In genomic region chr14:75980856-75981255, GRCh38 we compare ENCODE assay signal across 9 cellular contexts. TPM values are rescaled to one million over a fixed set of nuclear protein-coding genes. Genes with fewer than 3 reads are reported as not detected.
DNase-seq lines count a peak whose midpoint lies in the region; ATAC-seq, FAIRE-seq and TF ChIP-seq lines count a peak whose summit lies in the region.
"Had no signal": no experiment of that assay in that cellular context is flagged by ENCODE, and none has a peak within 500 bp of the region (broad histone marks: within the 10 kb centered on the region; RNA-seq: fewer than 3 reads in every experiment).

No MANE protein-coding gene starts in this region.

- no peak for TF ChIP-seq CTCF in bronchial epithelial cell (IDR thresholded peaks at IDR 0.05; ENCODE audit: insufficient read depth, low read length, severe bottlenecking)

- H3K36me3 Mint-ChIP-seq in stimulated activated naive CD8-positive, alpha-beta T cell treated with anti-CD3 and anti-CD28 coated beads, Interleukin-15, Interleukin-2, amounts not matched to agents 100 ng/mL and 50 ng/mL, for 24 hours (ENCODE audit: low read depth) = no peaks in the 10 kb centered on the region

- H3K4me3 ChIP-seq in bronchial epithelial cell (ENCODE audit: low read depth, low read length) (no peak overlapping the region), muscle layer of duodenum (ENCODE audit: low read depth in 1 of 2, low read length in 2 of 2) (peak overlapping the region; percentile 69 to 77), aorta (ENCODE audit: low read length in 2 of 2) (peak overlapping the region; percentile 71 to 84)

- no peak for FAIRE-seq in bronchial epithelial cell (lab: Jason Lieb, UNC)

- H3K4me1 Mint-ChIP-seq in stimulated activated naive CD8-positive, alpha-beta T cell treated with anti-CD3 and anti-CD28 coated beads, Interleukin-15, Interleukin-2, amounts not matched to agents 100 ng/mL and 50 ng/mL, for 24 hours (ENCODE audit: low read depth) = peaks cover 46% of the 10 kb centered on the region

- no peaks in the 10 kb centered on the region for H3K9me3 Mint-ChIP-seq in stimulated activated naive CD8-positive, alpha-beta T cell treated with anti-CD3 and anti-CD28 coated beads, Interleukin-15, Interleukin-2, amounts not matched to agents 100 ng/mL and 50 ng/mL, for 24 hours

- H3K27ac ChIP-seq in muscle layer of duodenum (ENCODE audit: low read length) (peak overlapping the region; percentile 85), aorta (ENCODE audit: low read depth in 1 of 2, low read length in 2 of 2) (peak overlapping the region; percentile 45 to 95)
- H3K27ac ChIP-seq: epithelial cell of prostate had no signal

- DNase-seq in stimulated activated naive CD8-positive, alpha-beta T cell treated with anti-CD3 and anti-CD28 coated beads, Interleukin-15, Interleukin-2, amounts not matched to agents 100 U/mL and 50 U/mL, for 24 hours = no peak
- DNase-seq in bronchial epithelial cell (ENCODE audit: low read depth) (peak; percentile 39), aorta (peak in 1 of 2 donors; percentile 79), A172 (ENCODE audit: low spot score) (no peak)
- DNase-seq in stimulated activated CD4-positive, alpha-beta T cell treated with anti-CD3 and anti-CD28 coated beads, Interleukin-4, amount 100 ng/mL, for 4 hours = no peak

- H3K27me3 ChIP-seq in bronchial epithelial cell (ENCODE audit: control insufficient read depth, insufficient read depth, low read length) (no peaks in the 10 kb centered on the region), muscle layer of duodenum (ENCODE audit: low read depth, low read length) (no peaks in the 10 kb centered on the region), aorta (ENCODE audit: control insufficient read depth in 1 of 2, insufficient read depth in 2 of 2, low read length in 1 of 2) (no peaks in the 10 kb centered on the region)

- WGBS in aorta, 2 donors = 7 to 8% methylated on average over 8 of the region's 8 CpGs

- H3K9me3 ChIP-seq in muscle layer of duodenum (ENCODE audit: control insufficient read depth in 1 of 2, low read length in 2 of 2) (no peaks in the 10 kb centered on the region), aorta (ENCODE audit: control insufficient read depth, low read length) (no peaks in the 10 kb centered on the region)

- no peak for ATAC-seq in stimulated activated naive CD8-positive, alpha-beta T cell treated with anti-CD3 and anti-CD28 coated beads, Interleukin-15, Interleukin-2, amounts not matched to agents 100 U/mL and 50 U/mL, for 24 hours
- ATAC-seq in aorta (ENCODE audit: low FRiP score) (no peak), HG02763 (IDR thresholded peaks at IDR 0.05; ENCODE audit: unreplicated experiment) (no peak)

- H3K4me3 Mint-ChIP-seq in stimulated activated naive CD8-positive, alpha-beta T cell treated with anti-CD3 and anti-CD28 coated beads, Interleukin-15, Interleukin-2, amounts not matched to agents 100 ng/mL and 50 ng/mL, for 24 hours = peak overlapping the region; percentile 88

- intact Hi-C loops in aorta (cut with DNase I) = loop anchor here in 1 of 2 donors (5.0 kb wide), 1 partner anchor 74 kb away; no protein-coding TSS in a partner anchor

- H3K36me3 ChIP-seq in bronchial epithelial cell (ENCODE audit: control insufficient read depth, insufficient read depth, low read length) = no peaks in the 10 kb centered on the region
- peaks cover 0 to 2% of the 10 kb centered on the region in 2 donors for H3K36me3 ChIP-seq in muscle layer of duodenum (ENCODE audit: control insufficient read depth in 1 of 2, insufficient read depth in 2 of 2, low read length in 2 of 2)
- no peaks in the 10 kb centered on the region for H3K36me3 ChIP-seq in aorta (ENCODE audit: control insufficient read depth in 1 of 2, insufficient read depth in 2 of 2, low read length in 1 of 2)

- peaks cover 10 to 21% of the 10 kb centered on the region in 2 donors for H3K4me1 ChIP-seq in muscle layer of duodenum (ENCODE audit: control insufficient read depth in 1 of 2, insufficient read depth in 2 of 2, low read length in 2 of 2)
- peaks cover 0 to 2% of the 10 kb centered on the region in 2 donors for H3K4me1 ChIP-seq in aorta (ENCODE audit: control insufficient read depth in 1 of 2, insufficient read depth in 2 of 2, low read length in 2 of 2)

- H3K27ac Mint-ChIP-seq in stimulated activated naive CD8-positive, alpha-beta T cell treated with anti-CD3 and anti-CD28 coated beads, Interleukin-15, Interleukin-2, amounts not matched to agents 100 ng/mL and 50 ng/mL, for 24 hours = no peak overlapping the region

- H3K27me3 Mint-ChIP-seq in stimulated activated naive CD8-positive, alpha-beta T cell treated with anti-CD3 and anti-CD28 coated beads, Interleukin-15, Interleukin-2, amounts not matched to agents 100 ng/mL and 50 ng/mL, for 24 hours = no peaks in the 10 kb centered on the region

RNA-seq across cellular contexts. Expression of gene TGFB3, which starts 0.9 kb away (rescaled TPM):
- total RNA-seq in bronchial epithelial cell (1.3 and 1.5 TPM in 2 replicates), aorta (100 to 1,000 TPM; 134 to 405 TPM)
- 10 to 100 TPM; 30.2 to 54.5 TPM for polyA plus RNA-seq in aorta
- 2.1 and 2.3 TPM in 2 replicates for total RNA-seq in A172 (2014; rRNA removed; shearing (Covaris generic))

RNA-seq across cellular contexts. Expression of gene IFT43, which starts 4.7 kb away (rescaled TPM):
- total RNA-seq in bronchial epithelial cell (24.0 and 49.0 TPM in 2 replicates), aorta (10 to 100 TPM; 44.3 to 64.0 TPM)
- 10 to 100 TPM; 42.1 to 62.5 TPM for polyA plus RNA-seq in aorta
- total RNA-seq in A172 (2014; rRNA removed; shearing (Covaris generic)) = 35.1 and 56.1 TPM in 2 replicates

Comparison
In these comparisons a context has a peak if more than half of its experiments do, and no peak if none do; other contexts are left out.
1. RNA of gene TGFB3, which starts 0.9 kb away (total RNA-seq): 134 to 405 TPM in aorta; 2.1 to 2.3 TPM in A172 and 1.3 to 1.5 TPM in bronchial epithelial cell; every median in the first group is over 10 times any median in the second.